29 cellular contexts compared by ENCODE assay signal in the genomic region with DNA sequence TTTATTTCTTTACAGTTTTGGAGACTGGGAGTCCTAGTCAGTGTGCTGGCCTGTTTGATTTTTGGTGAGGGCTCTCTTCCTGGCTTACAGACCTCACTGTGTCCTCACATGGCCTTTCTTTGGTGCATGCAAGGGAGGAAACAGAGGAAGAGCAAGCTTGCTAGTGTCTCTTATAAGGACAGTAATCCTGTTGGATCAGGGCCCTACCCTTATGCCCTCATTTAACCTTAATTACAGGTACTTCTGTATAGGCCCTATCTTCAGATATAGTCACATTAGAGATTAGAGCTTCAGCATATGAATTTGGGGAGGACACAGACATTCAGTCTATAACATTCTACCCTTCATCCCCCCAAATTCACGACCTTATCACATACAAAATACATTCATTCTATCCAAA.
"Had no signal": no experiment of that assay in that cellular context is flagged by ENCODE, and none has a peak within 500 bp of the region (broad histone marks: within the 10 kb centered on the region; RNA-seq: fewer than 3 reads in every experiment).

No MANE protein-coding gene starts in this region.

- DNase-seq: activated CD4-positive, alpha-beta T cell treated with anti-CD3 and anti-CD28 coated beads for 1 hour; activated CD4-positive, alpha-beta T cell treated with anti-CD3 and anti-CD28 coated beads, Interleukin-2, amount 10 ng/mL, durations not matched to agents 7 days and 5 days; activated CD4-positive, alpha-beta T cell treated with anti-CD3 and anti-CD28 coated beads, Interleukin-2, amount 50 U/mL, for 48 hours; activated CD4-positive, CD25-positive, alpha-beta regulatory T cell; activated CD8-positive, alpha-beta T cell treated with anti-CD3 and anti-CD28 coated beads, Interleukin-2, amount 10 ng/mL, durations not matched to agents 7 days and 5 days; activated gamma-delta T cell; activated naive CD4-positive, alpha-beta T cell treated with Interleukin-2 at 50 U/mL for 16 hours; activated naive CD8-positive, alpha-beta T cell treated with anti-CD3 and anti-CD28 coated beads, Interleukin-2, amount 10 ng/mL, durations not matched to agents 7 days and 5 days; activated T-cell treated with anti-CD3 and anti-CD28 coated beads, Interleukin-2, amount 50 U/mL, for 24 hours; amygdala; NCI-H1105; NCI-H1417 treated with DMSO at 0.1 percent for 48 hours; NCI-H187 treated with DMSO at 0.1 percent for 48 hours; NCI-H2081; NCI-H2171 treated with DMSO at 0.1 percent for 48 hours; NCI-H2227 treated with DMSO at 0.1 percent for 48 hours; NCI-H446; NCI-H510A treated with DMSO at 0.1 percent for 48 hours; NCI-H526 treated with DMSO at 0.1 percent for 48 hours; NCI-H774; SIG-M5; T-cell; T-helper 2 cell; T-helper 9 cell; WERI-Rb-1 had no signal

- H3K4me1 ChIP-seq: ascending aorta had no signal

- H3K9me3 ChIP-seq: ascending aorta had no signal

- H3K27me3 ChIP-seq: ascending aorta, cardiac muscle cell had no signal

- H3K27ac ChIP-seq: ascending aorta, cardiac muscle cell, WERI-Rb-1 had no signal

- H3K36me3 ChIP-seq: cardiac muscle cell had no signal

- ATAC-seq: activated CD8-positive, alpha-beta T cell treated with anti-CD3 and anti-CD28 coated beads, Interleukin-2, amount 10 ng/mL, durations not matched to agents 7 days and 5 days; Right ventricle myocardium inferior; SK-N-SH treated with all-trans-retinoic acid at 6 μM for 48 hours; T-cell had no signal

- H3K4me3 ChIP-seq: ascending aorta, cardiac muscle cell had no signal
